8 cellular contexts compared by ENCODE assay signal in genomic region chr14:35403397-35404245, GRCh38. TPM values are rescaled to one million over a fixed set of nuclear protein-coding genes. Genes with fewer than 3 reads are reported as not detected.
A peak's percentile ranks its signal among the peaks of the same experiment; 100 is the strongest.
DNase-seq lines count a peak whose midpoint lies in the region; ATAC-seq, FAIRE-seq and TF ChIP-seq lines count a peak whose summit lies in the region.

No MANE protein-coding gene starts in this region.

- H3K27ac ChIP-seq in SU-DHL-6 (ENCODE audit: low read depth, low read length) (peak overlapping the region; percentile 93), cardiac muscle cell (peak overlapping the region; percentile 94), trophoblast cell (ENCODE audit: low read depth, low read length) (peak overlapping the region; percentile 100), tibial artery (peak overlapping the region; percentile 96 to 98)

- peaks cover 23% of the 10 kb centered on the region for H3K79me1 ChIP-seq in trophoblast cell (ENCODE audit: low read length)

- no peaks in the 10 kb centered on the region for H3K27me3 ChIP-seq in SU-DHL-6 (ENCODE audit: low read length)
- H3K27me3 ChIP-seq in cardiac muscle cell, result no peaks in the 10 kb centered on the region
- no peaks in the 10 kb centered on the region for H3K27me3 ChIP-seq in trophoblast cell (ENCODE audit: insufficient read depth, low read length)
- no peaks in the 10 kb centered on the region for H3K27me3 ChIP-seq in tibial artery

- peak overlapping the region; percentile 100 for H3K18ac ChIP-seq in trophoblast cell (ENCODE audit: low read length)

- no peak for TF ChIP-seq POLR2A in GM12892 (IDR thresholded peaks at IDR 0.05; ENCODE audit: low read depth, low read length)

- H4K12ac ChIP-seq in trophoblast cell (ENCODE audit: low read depth, low read length), result peak overlapping the region; percentile 65

- H3K4me2 ChIP-seq in SU-DHL-6 (ENCODE audit: low read depth, low read length, poor library complexity, severe bottlenecking), result peak overlapping the region; percentile 91
- H3K4me2 ChIP-seq in trophoblast cell (ENCODE audit: low read length), result peak overlapping the region; percentile 87

- H4K8ac ChIP-seq in trophoblast cell (ENCODE audit: low read depth, low read length), result peak overlapping the region; percentile 98

- H3K36me3 ChIP-seq in SU-DHL-6 (ENCODE audit: low read length) (peaks cover 33% of the 10 kb centered on the region), cardiac muscle cell (peaks cover 28% of the 10 kb centered on the region), trophoblast cell (ENCODE audit: control insufficient read depth in 1 of 2, insufficient read depth in 2 of 2, low read length in 2 of 2) (peaks cover 23 to 29% of the 10 kb centered on the region in 2 experiments), tibial artery (peaks cover 50% of the 10 kb centered on the region in 3 donors)

- peak overlapping the region; percentile 94 for H2BK5ac ChIP-seq in trophoblast cell (ENCODE audit: low read depth, low read length, poor library complexity)

- H2AFZ ChIP-seq in SU-DHL-6 (ENCODE audit: low read depth, low read length, severe bottlenecking) (no peak overlapping the region), trophoblast cell (ENCODE audit: insufficient read depth, low read length, poor library complexity) (peak overlapping the region; percentile 64)

- peak overlapping the region; percentile 85 for H2AK5ac ChIP-seq in trophoblast cell (ENCODE audit: low read length)

- peak; percentile 79 for DNase-seq in GM12892 (ENCODE audit: insufficient read length)
- DNase-seq in NCI-H1417 treated with DMSO at 0.1 percent for 48 hours (lab: John Stamatoyannopoulos, UW), result peak; percentile 87
- DNase-seq in activated naive CD8-positive, alpha-beta T cell treated with anti-CD3 and anti-CD28 coated beads, Interleukin-2, amount 50 U/mL, for 16 hours (ENCODE audit: low read depth, low spot score), result peak; percentile 95
- peak; percentile 95 to 98 for DNase-seq in cardiac muscle cell (ENCODE audit: low read depth in 1 of 2, low spot score in 1 of 2)
- DNase-seq in trophoblast cell, result peak; percentile 80 to 83
- DNase-seq in tibial artery, result peak; percentile 95 to 99

- peak; percentile 60 for ATAC-seq in HG02798 (IDR thresholded peaks at IDR 0.05; ENCODE audit: poor library complexity, unreplicated experiment)

- TF ChIP-seq CTCF in SU-DHL-6 (IDR thresholded peaks at IDR 0.05; ENCODE audit: insufficient read depth, low read length, poor library complexity, severe bottlenecking) (no peak), cardiac muscle cell (IDR thresholded peaks at IDR 0.05; ENCODE audit: low read depth, low read length) (no peak), tibial artery (IDR thresholded peaks at IDR 0.05) (no peak)

- WGBS in trophoblast cell (ENCODE audit: extremely low coverage, insufficient coverage, insufficient read length), result no CpG with 5 or more reads among the region's 57 CpGs

- H3K23ac ChIP-seq in trophoblast cell (ENCODE audit: low read length), result no peak overlapping the region

- H2BK12ac ChIP-seq in trophoblast cell (ENCODE audit: low read length), result peak overlapping the region; percentile 33

- intact Hi-C loops in tibial artery (cut with DNase I; ENCODE audit: low total_unique reads), result loop anchor here (2.0 kb wide), 2 partner anchors 67 to 111 kb away; partner anchors contain the start of gene PSMA6

- H3K14ac ChIP-seq in trophoblast cell (ENCODE audit: low read length), result peak overlapping the region; percentile 93

- H3K4me1 ChIP-seq in cardiac muscle cell (ENCODE audit: low read depth), result peaks cover 34% of the 10 kb centered on the region
- H3K4me1 ChIP-seq in trophoblast cell (ENCODE audit: control insufficient read depth in 1 of 2, insufficient read depth in 2 of 2, low read length in 2 of 2), result peaks cover 14 to 19% of the 10 kb centered on the region in 2 experiments
- peaks cover 0 to 49% (median 36%) of the 10 kb centered on the region in 4 donors for H3K4me1 ChIP-seq in tibial artery

- peaks cover 4% of the 10 kb centered on the region; the same call in 1 of the 2 replicates for H4K20me1 ChIP-seq in SU-DHL-6 (ENCODE audit: low read depth, low read length)

- peak overlapping the region; percentile 91 for H2BK120ac ChIP-seq in trophoblast cell (ENCODE audit: insufficient read depth, low read length, poor library complexity)

- H3K9ac ChIP-seq in SU-DHL-6 (ENCODE audit: low read length), result peak overlapping the region; percentile 88
- H3K9ac ChIP-seq in trophoblast cell (ENCODE audit: low read length), result peak overlapping the region; percentile 88

- H3K4me3 ChIP-seq in SU-DHL-6 (ENCODE audit: insufficient read depth, low read length, poor library complexity, severe bottlenecking), result peak overlapping the region; percentile 94
- H3K4me3 ChIP-seq in cardiac muscle cell, result peak overlapping the region; percentile 79
- peak overlapping the region; percentile 87 for H3K4me3 ChIP-seq in trophoblast cell (ENCODE audit: low read depth, low read length)
- H3K4me3 ChIP-seq in tibial artery, result peak overlapping the region; percentile 70 to 90

- no peaks in the 10 kb centered on the region for H3K9me2 ChIP-seq in SU-DHL-6 (replicated peaks; ENCODE audit: insufficient read depth, low read length)

- peak overlapping the region; percentile 95 for H4K91ac ChIP-seq in trophoblast cell (ENCODE audit: low read depth, low read length)

- peaks cover 59% of the 10 kb centered on the region for H3F3A ChIP-seq in SU-DHL-6 (ENCODE audit: insufficient read depth)

- peak; percentile 88 for FAIRE-seq in GM12892 (lab: Jason Lieb, UNC)

- H3K4ac ChIP-seq in trophoblast cell (ENCODE audit: low read depth, low read length), result peak overlapping the region; percentile 96

- H3K79me2 ChIP-seq in SU-DHL-6 (ENCODE audit: insufficient read depth, low read length), result peaks cover 11% of the 10 kb centered on the region; the same call in 1 of the 2 replicates
- H3K79me2 ChIP-seq in trophoblast cell (ENCODE audit: control insufficient read depth, insufficient read depth, low read length, poor library complexity), result peaks cover 17% of the 10 kb centered on the region

- H3K9me3 ChIP-seq in SU-DHL-6 (ENCODE audit: insufficient read depth, low read length) (no peaks in the 10 kb centered on the region), cardiac muscle cell (ENCODE audit: low read depth) (no peaks in the 10 kb centered on the region), trophoblast cell (ENCODE audit: insufficient read depth, low read depth, low read length) (no peaks in the 10 kb centered on the region), tibial artery (no peaks in the 10 kb centered on the region)

RNA-seq across cellular contexts. Expression of gene NFKBIA, which starts 0.9 kb away (rescaled TPM):
- polyA plus RNA-seq in GM12892 (2012; ENCODE audit: missing spikeins), result 229 TPM
- 99.6 and 148 TPM in 2 replicates for total RNA-seq in cardiac muscle cell
- 64.1 and 79.1 TPM in 2 replicates for polyA plus RNA-seq in cardiac muscle cell
- polyA plus RNA-seq in trophoblast cell (2013), result 116 and 119 TPM in 2 replicates

Comparison
In these comparisons a context has a peak if more than half of its experiments do, and no peak if none do; other contexts are left out.
1. Peak in every context shown above with its lines: DNase-seq, ATAC-seq, H3K4me3 ChIP-seq and H3K27ac ChIP-seq.